In the genomic region with DNA sequence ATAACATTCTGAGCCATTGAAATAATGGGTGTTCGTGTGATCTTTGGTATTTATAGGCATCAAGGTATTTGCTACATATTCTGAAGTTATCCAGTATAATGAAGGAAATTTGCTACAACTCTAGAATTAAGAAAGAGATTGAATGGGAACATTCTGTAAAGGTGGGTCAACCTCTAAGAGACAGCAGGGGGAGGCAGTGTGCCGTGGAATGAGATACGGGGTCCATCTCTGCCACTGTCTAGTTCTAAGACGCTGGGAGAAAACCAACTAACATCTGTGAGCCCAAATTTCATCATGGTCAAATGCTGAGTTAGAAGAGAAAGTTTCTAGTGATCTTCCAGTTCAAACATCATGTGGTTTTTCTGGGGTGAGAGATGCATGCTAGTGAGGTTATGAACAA, we compare ENCODE assay signal across 9 cellular contexts.
DNase-seq lines count a peak whose midpoint lies in the region; ATAC-seq and TF ChIP-seq lines count a peak whose summit lies in the region.
"Had no signal": no experiment of that assay in that cellular context is flagged by ENCODE, and none has a peak within 500 bp of the region (broad histone marks: within the 10 kb centered on the region; RNA-seq: fewer than 3 reads in every experiment).

No MANE protein-coding gene starts in this region.

- TF ChIP-seq POLR2A in lower leg skin (IDR thresholded peaks at IDR 0.05): no peak

- intact Hi-C loops in colonic mucosa (cut with DNase I) (no loop called here), posterior cingulate gyrus (cut with DNase I) (no loop called here), lower leg skin (cut with DNase I; ENCODE audit: low total_unique reads) (no loop called here)

- H3K27me3 ChIP-seq in GM23338 (ENCODE audit: insufficient read depth) (no peaks in the 10 kb centered on the region), colonic mucosa (no peaks in the 10 kb centered on the region)

- H3K4me3 Mint-ChIP-seq in GM23338: no peak overlapping the region
- H3K4me3 Mint-ChIP-seq in T-helper 2 cell treated with Interferon-gamma antibody and Interleukin-4, amounts not matched to agents 5 μg/mL and 100 μg/mL, for 36 hours: no peak overlapping the region
- H3K4me3 Mint-ChIP-seq: IgD-negative memory B cell had no signal

- 23% methylated on average over 4 of the region's 4 CpGs for WGBS in lower leg skin, 2 donors

- H3K27ac ChIP-seq in GM23338 (ENCODE audit: low read depth) (no peak overlapping the region), colonic mucosa (no peak overlapping the region)

- no peaks in the 10 kb centered on the region for H3K9me3 ChIP-seq in colonic mucosa

- no peak overlapping the region for H3K9ac ChIP-seq in colonic mucosa (ENCODE audit: low read depth in 2 of 2, low read length in 2 of 2)

- H3K9me3 Mint-ChIP-seq in GM23338: peaks cover 7% of the 10 kb centered on the region; the same call in 2 of the 3 replicates
- no peaks in the 10 kb centered on the region for H3K9me3 Mint-ChIP-seq in T-helper 2 cell treated with Interferon-gamma antibody and Interleukin-4, amounts not matched to agents 5 μg/mL and 100 μg/mL, for 36 hours

- H3K4me2 ChIP-seq in GM23338: no peak overlapping the region

- ATAC-seq in GM18511 (IDR thresholded peaks at IDR 0.05; ENCODE audit: unreplicated experiment) (peak; percentile 98), GM23338 (peak; percentile 89)

- H2AFZ ChIP-seq in GM23338: no peak overlapping the region

- no peaks in the 10 kb centered on the region for H4K20me1 ChIP-seq in GM23338 (replicated peaks; ENCODE audit: insufficient read depth)

- H3K9me2 ChIP-seq in GM23338 (ENCODE audit: insufficient read depth): no peaks in the 10 kb centered on the region

- H3F3A ChIP-seq in GM23338 (replicated peaks; ENCODE audit: low read depth): no peaks in the 10 kb centered on the region

- peaks cover 4% of the 10 kb centered on the region; the same call in 1 of the 3 replicates for H3K36me3 Mint-ChIP-seq in GM23338 (ENCODE audit: low read depth)
- H3K36me3 Mint-ChIP-seq in T-helper 2 cell treated with Interferon-gamma antibody and Interleukin-4, amounts not matched to agents 5 μg/mL and 100 μg/mL, for 36 hours (ENCODE audit: low read depth): no peaks in the 10 kb centered on the region
- H3K36me3 Mint-ChIP-seq: IgD-negative memory B cell had no signal

- DNase-seq in GM23338 (ENCODE audit: low spot score) (peak; percentile 74), LNCaP clone FGC (ENCODE audit: low read depth) (no peak), colonic mucosa (peak; percentile 22), posterior cingulate gyrus (peak in 7 of 10 donors; percentile 21 to 86 (median 38)), lower leg skin (ENCODE audit: low spot score in 2 of 2) (no peak)
- DNase-seq in T-helper 2 cell treated with Interferon-gamma antibody and Interleukin-4, amounts not matched to agents 5 μg/mL and 100 μg/mL, for 36 hours (ENCODE audit: low spot score): no peak
- DNase-seq in stimulated activated CD4-positive, alpha-beta T cell treated with anti-CD3 and anti-CD28 coated beads, Interleukin-1b, Interleukin-23, amount 100 ng/mL, for 48 hours: no peak

- H3K79me2 ChIP-seq in GM23338 (replicated peaks; ENCODE audit: insufficient read depth): no peaks in the 10 kb centered on the region

- peaks cover 16% of the 10 kb centered on the region for H3K4me1 Mint-ChIP-seq in GM23338
- no peaks in the 10 kb centered on the region for H3K4me1 Mint-ChIP-seq in T-helper 2 cell treated with Interferon-gamma antibody and Interleukin-4, amounts not matched to agents 5 μg/mL and 100 μg/mL, for 36 hours (ENCODE audit: low read depth)
- H3K4me1 Mint-ChIP-seq: IgD-negative memory B cell had no signal

- H3K36me3 ChIP-seq in GM23338 (ENCODE audit: insufficient read depth) (no peaks in the 10 kb centered on the region), colonic mucosa (no peaks in the 10 kb centered on the region)

- H3K27me3 Mint-ChIP-seq in GM23338 (ENCODE audit: insufficient read depth, low read depth, poor library complexity): peaks cover 3% of the 10 kb centered on the region
- H3K27me3 Mint-ChIP-seq in T-helper 2 cell treated with Interferon-gamma antibody and Interleukin-4, amounts not matched to agents 5 μg/mL and 100 μg/mL, for 36 hours (ENCODE audit: low read depth): no peaks in the 10 kb centered on the region
- H3K27me3 Mint-ChIP-seq: IgD-negative memory B cell had no signal

- TF ChIP-seq CTCF in GM23338 (conservative IDR thresholded peaks at IDR 0.05; ENCODE audit: low read depth in 2 of 2): peak; percentile 74 to 85
- peak; percentile 27; the same call in 1 of the 2 replicates for TF ChIP-seq CTCF in LNCaP clone FGC (IDR thresholded peaks at IDR 0.05; ENCODE audit: control insufficient read depth, extremely low read depth, insufficient read depth)
- peak; percentile 37 for TF ChIP-seq CTCF in colonic mucosa (IDR thresholded peaks at IDR 0.05)
- no peak for TF ChIP-seq CTCF in lower leg skin (IDR thresholded peaks at IDR 0.05)

- H3K4me1 ChIP-seq in GM23338 (ENCODE audit: insufficient read depth): no peaks in the 10 kb centered on the region
- H3K4me1 ChIP-seq in colonic mucosa: no peaks in the 10 kb centered on the region

- no peak overlapping the region for H3K27ac Mint-ChIP-seq in GM23338
- no peak overlapping the region for H3K27ac Mint-ChIP-seq in T-helper 2 cell treated with Interferon-gamma antibody and Interleukin-4, amounts not matched to agents 5 μg/mL and 100 μg/mL, for 36 hours
- H3K27ac Mint-ChIP-seq: IgD-negative memory B cell had no signal

- no peak overlapping the region for H3K4me3 ChIP-seq in GM23338
- H3K4me3 ChIP-seq in LNCaP clone FGC (ENCODE audit: low read depth, low read length): no peak overlapping the region
- H3K4me3 ChIP-seq in colonic mucosa: no peak overlapping the region
- H3K4me3 ChIP-seq in lower leg skin (ENCODE audit: low read depth, poor library complexity, severe bottlenecking): no peak overlapping the region

TF ChIP-seq in GM23338, 12 proteins besides CTCF, POLR2A, EP300 and RAD21:
- TF ChIP-seq, protein P1, sequence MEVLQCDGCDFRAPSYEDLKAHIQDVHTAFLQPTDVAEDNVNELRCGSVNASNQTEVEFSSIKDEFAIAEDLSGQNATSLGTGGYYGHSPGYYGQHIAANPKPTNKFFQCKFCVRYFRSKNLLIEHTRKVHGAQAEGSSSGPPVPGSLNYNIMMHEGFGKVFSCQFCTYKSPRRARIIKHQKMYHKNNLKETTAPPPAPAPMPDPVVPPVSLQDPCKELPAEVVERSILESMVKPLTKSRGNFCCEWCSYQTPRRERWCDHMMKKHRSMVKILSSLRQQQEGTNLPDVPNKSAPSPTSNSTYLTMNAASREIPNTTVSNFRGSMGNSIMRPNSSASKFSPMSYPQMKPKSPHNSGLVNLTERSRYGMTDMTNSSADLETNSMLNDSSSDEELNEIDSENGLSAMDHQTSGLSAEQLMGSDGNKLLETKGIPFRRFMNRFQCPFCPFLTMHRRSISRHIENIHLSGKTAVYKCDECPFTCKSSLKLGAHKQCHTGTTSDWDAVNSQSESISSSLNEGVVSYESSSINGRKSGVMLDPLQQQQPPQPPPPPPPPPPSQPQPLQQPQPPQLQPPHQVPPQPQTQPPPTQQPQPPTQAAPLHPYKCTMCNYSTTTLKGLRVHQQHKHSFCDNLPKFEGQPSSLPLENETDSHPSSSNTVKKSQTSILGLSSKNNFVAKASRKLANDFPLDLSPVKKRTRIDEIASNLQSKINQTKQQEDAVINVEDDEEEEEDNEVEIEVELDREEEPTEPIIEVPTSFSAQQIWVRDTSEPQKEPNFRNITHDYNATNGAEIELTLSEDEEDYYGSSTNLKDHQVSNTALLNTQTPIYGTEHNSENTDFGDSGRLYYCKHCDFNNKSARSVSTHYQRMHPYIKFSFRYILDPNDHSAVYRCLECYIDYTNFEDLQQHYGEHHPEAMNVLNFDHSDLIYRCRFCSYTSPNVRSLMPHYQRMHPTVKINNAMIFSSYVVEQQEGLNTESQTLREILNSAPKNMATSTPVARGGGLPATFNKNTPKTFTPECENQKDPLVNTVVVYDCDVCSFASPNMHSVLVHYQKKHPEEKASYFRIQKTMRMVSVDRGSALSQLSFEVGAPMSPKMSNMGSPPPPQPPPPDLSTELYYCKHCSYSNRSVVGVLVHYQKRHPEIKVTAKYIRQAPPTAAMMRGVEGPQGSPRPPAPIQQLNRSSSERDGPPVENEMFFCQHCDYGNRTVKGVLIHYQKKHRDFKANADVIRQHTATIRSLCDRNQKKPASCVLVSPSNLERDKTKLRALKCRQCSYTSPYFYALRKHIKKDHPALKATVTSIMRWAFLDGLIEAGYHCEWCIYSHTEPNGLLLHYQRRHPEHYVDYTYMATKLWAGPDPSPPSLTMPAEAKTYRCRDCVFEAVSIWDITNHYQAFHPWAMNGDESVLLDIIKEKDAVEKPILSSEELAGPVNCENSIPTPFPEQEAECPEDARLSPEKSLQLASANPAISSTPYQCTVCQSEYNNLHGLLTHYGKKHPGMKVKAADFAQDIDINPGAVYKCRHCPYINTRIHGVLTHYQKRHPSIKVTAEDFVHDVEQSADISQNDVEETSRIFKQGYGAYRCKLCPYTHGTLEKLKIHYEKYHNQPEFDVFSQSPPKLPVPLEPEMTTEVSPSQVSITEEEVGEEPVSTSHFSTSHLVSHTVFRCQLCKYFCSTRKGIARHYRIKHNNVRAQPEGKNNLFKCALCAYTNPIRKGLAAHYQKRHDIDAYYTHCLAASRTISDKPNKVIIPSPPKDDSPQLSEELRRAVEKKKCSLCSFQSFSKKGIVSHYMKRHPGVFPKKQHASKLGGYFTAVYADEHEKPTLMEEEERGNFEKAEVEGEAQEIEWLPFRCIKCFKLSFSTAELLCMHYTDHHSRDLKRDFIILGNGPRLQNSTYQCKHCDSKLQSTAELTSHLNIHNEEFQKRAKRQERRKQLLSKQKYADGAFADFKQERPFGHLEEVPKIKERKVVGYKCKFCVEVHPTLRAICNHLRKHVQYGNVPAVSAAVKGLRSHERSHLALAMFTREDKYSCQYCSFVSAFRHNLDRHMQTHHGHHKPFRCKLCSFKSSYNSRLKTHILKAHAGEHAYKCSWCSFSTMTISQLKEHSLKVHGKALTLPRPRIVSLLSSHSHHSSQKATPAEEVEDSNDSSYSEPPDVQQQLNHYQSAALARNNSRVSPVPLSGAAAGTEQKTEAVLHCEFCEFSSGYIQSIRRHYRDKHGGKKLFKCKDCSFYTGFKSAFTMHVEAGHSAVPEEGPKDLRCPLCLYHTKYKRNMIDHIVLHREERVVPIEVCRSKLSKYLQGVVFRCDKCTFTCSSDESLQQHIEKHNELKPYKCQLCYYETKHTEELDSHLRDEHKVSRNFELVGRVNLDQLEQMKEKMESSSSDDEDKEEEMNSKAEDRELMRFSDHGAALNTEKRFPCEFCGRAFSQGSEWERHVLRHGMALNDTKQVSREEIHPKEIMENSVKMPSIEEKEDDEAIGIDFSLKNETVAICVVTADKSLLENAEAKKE (CRISPR knock-in tag; IDR thresholded peaks at IDR 0.05): no peak
- no peak for TF ChIP-seq EZH2 (IDR thresholded peaks at IDR 0.05; ENCODE audit: low read depth, unreplicated experiment)
- TF ChIP-seq STAT1 (IDR thresholded peaks at IDR 0.05; ENCODE audit: unreplicated experiment): no peak

Comparison
In these comparisons a context has a peak if more than half of its experiments do, and no peak if none do; other contexts are left out.
1. DNase-seq: peak in GM23338 (single experiment), colonic mucosa (single experiment) and posterior cingulate gyrus (7 of 10); none in LNCaP clone FGC (single experiment), T-helper 2 cell treated with Interferon-gamma antibody and Interleukin-4, amounts not matched to agents 5 μg/mL and 100 μg/mL, for 36 hours (single experiment), stimulated activated CD4-positive, alpha-beta T cell treated with anti-CD3 and anti-CD28 coated beads, Interleukin-1b, Interleukin-23, amount 100 ng/mL, for 48 hours (single experiment) and lower leg skin (0 of 2).
2. CTCF ChIP-seq: peak in GM23338 (2 of 2), LNCaP clone FGC (single experiment) and colonic mucosa (single experiment); none in lower leg skin (0 of 3).